Comparison of ENCODE assay signal across 16 cellular contexts in the genomic region with DNA sequence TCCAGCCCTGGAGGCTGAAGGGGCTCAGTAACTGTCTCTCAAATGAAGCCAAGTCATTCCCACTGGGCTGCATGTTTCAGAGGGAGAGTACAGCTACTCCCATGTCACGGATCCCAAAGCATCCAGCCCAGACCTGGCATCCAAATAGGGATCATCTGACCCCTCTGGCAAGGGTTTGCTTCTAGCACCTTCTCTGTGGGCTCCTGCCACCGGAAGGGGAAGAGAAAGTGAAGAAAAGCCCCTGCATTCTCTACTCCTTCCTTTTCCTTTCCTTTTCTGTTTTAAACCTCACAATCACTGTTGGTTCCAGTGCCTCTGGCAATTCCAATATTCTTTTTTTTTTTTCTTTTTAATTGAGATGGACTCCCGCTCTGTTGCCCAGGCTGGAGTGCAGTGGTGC.
DNase-seq lines count a peak whose midpoint lies in the region; ATAC-seq and TF ChIP-seq lines count a peak whose summit lies in the region.
"Had no signal": no experiment of that assay in that cellular context is flagged by ENCODE, and none has a peak within 500 bp of the region (broad histone marks: within the 10 kb centered on the region; RNA-seq: fewer than 3 reads in every experiment).

No MANE protein-coding gene starts in this region.

- TF ChIP-seq POLR2A in breast epithelium (IDR thresholded peaks at IDR 0.05), result no peak

- peak overlapping the region; percentile 46 for H2AFZ ChIP-seq in mammary epithelial cell (ENCODE audit: low read depth, low read length)

- no peaks in the 10 kb centered on the region for H3K9me3 ChIP-seq in mammary epithelial cell (replicated peaks; ENCODE audit: insufficient read depth, low read length)
- H3K9me3 ChIP-seq in breast epithelium, result no peaks in the 10 kb centered on the region
- H3K9me3 ChIP-seq: BE2C had no signal

- H3K4me3 Mint-ChIP-seq in activated B cell treated with CpG ODN at 0.5 μM for 24 hours, result no peak overlapping the region
- H3K4me3 Mint-ChIP-seq in naive B cell, result peak overlapping the region in 2 of 8 donors; percentile 13 to 28
- H3K4me3 Mint-ChIP-seq: CD4-positive, alpha-beta memory T cell had no signal

- H3K36me3 Mint-ChIP-seq in activated B cell treated with CpG ODN at 0.5 μM for 24 hours (ENCODE audit: low read depth), result no peaks in the 10 kb centered on the region
- no peaks in the 10 kb centered on the region for H3K36me3 Mint-ChIP-seq in naive B cell
- H3K36me3 Mint-ChIP-seq: CD4-positive, alpha-beta memory T cell had no signal

- no peaks in the 10 kb centered on the region for H3K79me2 ChIP-seq in mammary epithelial cell (ENCODE audit: insufficient read depth, low read length)

- no peak for ATAC-seq in activated B cell treated with CpG ODN at 0.5 μM for 24 hours (ENCODE audit: low read depth)
- peak; percentile 38 to 48 for ATAC-seq in naive B cell (ENCODE audit: low read depth in 2 of 2)
- ATAC-seq in GM19351 (IDR thresholded peaks at IDR 0.05; ENCODE audit: unreplicated experiment), result no peak
- no peak for ATAC-seq in HG02852 (IDR thresholded peaks at IDR 0.05; ENCODE audit: unreplicated experiment)

- no peaks in the 10 kb centered on the region for H4K20me1 ChIP-seq in mammary epithelial cell (ENCODE audit: insufficient read depth, low read length)

- H3K27me3 ChIP-seq in mammary epithelial cell (ENCODE audit: insufficient read depth, low read length) (no peaks in the 10 kb centered on the region), breast epithelium (no peaks in the 10 kb centered on the region)
- H3K27me3 ChIP-seq: BE2C had no signal

- no TSS peak for BruUV-seq in mammary epithelial cell (replicated peaks; lab: Mats Ljungman, UMichigan)

- no peak overlapping the region for H3K9ac ChIP-seq in mammary epithelial cell (ENCODE audit: insufficient read depth, low read length)

- dilution Hi-C loops in mammary epithelial cell (cut with HindIII; ENCODE audit: low sequenced_read_pairs), result no loop called here

- peaks cover 9% of the 10 kb centered on the region for H3K4me1 ChIP-seq in mammary epithelial cell (ENCODE audit: insufficient read depth, low read length)
- H3K4me1 ChIP-seq in breast epithelium, result peaks cover 3 to 4% of the 10 kb centered on the region in 2 donors

- H3K36me3 ChIP-seq in mammary epithelial cell (ENCODE audit: insufficient read depth, low read length) (no peaks in the 10 kb centered on the region), breast epithelium (no peaks in the 10 kb centered on the region)
- H3K36me3 ChIP-seq: BE2C had no signal

- H3K4me1 Mint-ChIP-seq in activated B cell treated with CpG ODN at 0.5 μM for 24 hours (peaks cover 53% of the 10 kb centered on the region), naive B cell (peaks cover 24 to 45% (median 33%) of the 10 kb centered on the region in 3 donors)

- H3K27ac ChIP-seq in mammary epithelial cell (ENCODE audit: insufficient read depth, low read depth, low read length) (no peak overlapping the region), breast epithelium (no peak overlapping the region)

- 68% methylated on average over 3 of the region's 3 CpGs for WGBS in mammary epithelial cell (ENCODE audit: low coverage, missing lambda C conversion rate)

- H3K27me3 Mint-ChIP-seq in activated B cell treated with CpG ODN at 0.5 μM for 24 hours (no peaks in the 10 kb centered on the region), naive B cell (no peaks in the 10 kb centered on the region)

- TF ChIP-seq CTCF in mammary epithelial cell (conservative IDR thresholded peaks at IDR 0.05 in 1 of 2, IDR thresholded peaks at IDR 0.05 in 1 of 2; ENCODE audit: extremely low read depth in 1 of 2, insufficient read depth in 1 of 2, low read depth in 1 of 2, low read length in 2 of 2) (no peak), breast epithelium (IDR thresholded peaks at IDR 0.05) (no peak), activated B cell treated with CpG ODN at 0.5 μM for 24 hours (IDR thresholded peaks at IDR 0.05) (no peak)

- DNase-seq in mammary epithelial cell (no peak), breast epithelium (ENCODE audit: low spot score in 2 of 2) (no peak), activated B cell treated with CpG ODN at 0.5 μM for 24 hours (no peak), naive B cell (peak; percentile 18), NCI-H2107 treated with DMSO at 0.1 percent for 48 hours (lab: John Stamatoyannopoulos, UW; ENCODE audit: unreplicated experiment) (no peak)
- DNase-seq in activated CD8-positive, alpha-beta memory T cell treated with anti-CD3 and anti-CD28 coated beads, Interleukin-2, amount 50 U/mL, for 4 hours, result no peak
- DNase-seq: CD4-positive, alpha-beta memory T cell; DMS153; GDM1; Karpas-422; NCI-H1105; NCI-H2081; NCI-H774 had no signal

- intact Hi-C loops in mammary epithelial cell (cut with micrococcal nuclease), result no loop called here
- intact Hi-C loops in breast epithelium (cut with DNase I; ENCODE audit: low total_unique reads), result no loop called here
- intact Hi-C loops in activated B cell treated with CpG ODN at 0.5 μM for 24 hours (cut with micrococcal nuclease), result no loop called here

- POLR2A ChIA-PET in activated B cell treated with CpG ODN at 0.5 μM for 24 hours (lab: Charles Lee), result no interaction called here

- no peak overlapping the region for H3K4me3 ChIP-seq in mammary epithelial cell (replicated peaks in 1 of 3; ENCODE audit: insufficient read depth in 1 of 3, low read depth in 2 of 3, low read length in 3 of 3)
- no peak overlapping the region for H3K4me3 ChIP-seq in breast epithelium

- in situ Hi-C loops in mammary epithelial cell (cut with MboI; ENCODE audit: low sequenced_read_pairs in 2 of 2), result no loop called here

- H3K4me2 ChIP-seq in mammary epithelial cell (ENCODE audit: insufficient read depth, low read depth, low read length), result no peak overlapping the region

- H3K9me3 Mint-ChIP-seq in activated B cell treated with CpG ODN at 0.5 μM for 24 hours, result no peaks in the 10 kb centered on the region
- H3K9me3 Mint-ChIP-seq in naive B cell, result no peaks in the 10 kb centered on the region
- H3K9me3 Mint-ChIP-seq: CD4-positive, alpha-beta memory T cell had no signal

- peak overlapping the region; percentile 41 for H3K27ac Mint-ChIP-seq in activated B cell treated with CpG ODN at 0.5 μM for 24 hours
- H3K27ac Mint-ChIP-seq in naive B cell, result peak overlapping the region in 3 of 6 donors; percentile 41 to 81 (median 42)
- H3K27ac Mint-ChIP-seq: CD4-positive, alpha-beta memory T cell had no signal

- CTCF ChIA-PET in mammary epithelial cell (lab: Charles Lee; ENCODE audit: low non-redundant PET) (no interaction called here), activated B cell treated with CpG ODN at 0.5 μM for 24 hours (lab: Charles Lee) (no interaction called here)

Comparison
In these comparisons a context has a peak if more than half of its experiments do, and no peak if none do; other contexts are left out.
1. ATAC-seq: peak in naive B cell (2 of 2); none in activated B cell treated with CpG ODN at 0.5 μM for 24 hours (single experiment), GM19351 (single experiment) and HG02852 (single experiment).